23 cellular contexts compared by ENCODE assay signal in genomic region chr17:79627184-79627765, GRCh38. TPM values are rescaled to one million over a fixed set of nuclear protein-coding genes. Genes with fewer than 3 reads are reported as not detected.
A peak's percentile ranks its signal among the peaks of the same experiment; 100 is the strongest.
DNase-seq lines count a peak whose midpoint lies in the region; ATAC-seq, FAIRE-seq and TF ChIP-seq lines count a peak whose summit lies in the region.
"Had no signal": no experiment of that assay in that cellular context is flagged by ENCODE, and none has a peak within 500 bp of the region (broad histone marks: within the 10 kb centered on the region; RNA-seq: fewer than 3 reads in every experiment).

No MANE protein-coding gene starts in this region.

- no peak overlapping the region for H2AFZ ChIP-seq in neural progenitor cell (replicated peaks)

- no peak for TF ChIP-seq POLR2A in GM12892 (IDR thresholded peaks at IDR 0.05; ENCODE audit: low read depth, low read length)

- peaks cover 12% of the 10 kb centered on the region for H3K4me1 ChIP-seq in neural progenitor cell

- no peaks in the 10 kb centered on the region for H3F3A ChIP-seq in neural progenitor cell (ENCODE audit: low read depth)

- peak; percentile 30 for DNase-seq in activated CD8-positive, alpha-beta memory T cell treated with anti-CD3 and anti-CD28 coated beads, Interleukin-2, amount 10 ng/mL, durations not matched to agents 7 days and 5 days
- DNase-seq in activated CD8-positive, alpha-beta memory T cell treated with anti-CD3 and anti-CD28 coated beads, Interleukin-2, amount 50 U/mL, for 4 hours: no peak
- DNase-seq in GM12892 (ENCODE audit: insufficient read length) (peak; percentile 12), glutamatergic neuron (peak; percentile 14), progenitor cell of endocrine pancreas (ENCODE audit: low spot score, unreplicated experiment) (peak; percentile 4), T-helper 1 cell (no peak), neural progenitor cell (ENCODE audit: low spot score) (no peak), H4 (ENCODE audit: low spot score) (no peak)
- DNase-seq: CD4-positive, CD25-positive, alpha-beta regulatory T cell; cortex of kidney; DMS79; foreskin melanocyte; mammary epithelial cell; NCI-H1436; NCI-H2171 treated with DMSO at 0.1 percent for 48 hours; NCI-H82; stimulated activated CD4-positive, alpha-beta T cell treated with anti-CD3 and anti-CD28 coated beads, Interleukin-15, amount 100 ng/mL, for 24 hours had no signal

- H3K9ac ChIP-seq in neural progenitor cell: no peak overlapping the region

- no peaks in the 10 kb centered on the region for H3K36me3 Mint-ChIP-seq in activated CD8-positive, alpha-beta memory T cell treated with anti-CD3 and anti-CD28 coated beads, Interleukin-2, amount 10 ng/mL, durations not matched to agents 7 days and 5 days
- H3K36me3 Mint-ChIP-seq in glutamatergic neuron (ENCODE audit: unreplicated experiment): no peaks in the 10 kb centered on the region
- H3K36me3 Mint-ChIP-seq in progenitor cell of endocrine pancreas (ENCODE audit: insufficient read depth): no peaks in the 10 kb centered on the region
- H3K36me3 Mint-ChIP-seq in neural progenitor cell: no peaks in the 10 kb centered on the region
- H3K36me3 Mint-ChIP-seq: CD4-positive, CD25-positive, alpha-beta regulatory T cell; naive thymus-derived CD8-positive, alpha-beta T cell had no signal

- CTCF ChIA-PET in activated CD8-positive, alpha-beta memory T cell treated with anti-CD3 and anti-CD28 coated beads, Interleukin-2, amount 10 ng/mL, durations not matched to agents 7 days and 5 days (lab: Charles Lee): no interaction called here

- H3K79me2 ChIP-seq in neural progenitor cell (ENCODE audit: low read depth): no peaks in the 10 kb centered on the region

- H3K4me1 Mint-ChIP-seq in activated CD8-positive, alpha-beta memory T cell treated with anti-CD3 and anti-CD28 coated beads, Interleukin-2, amount 10 ng/mL, durations not matched to agents 7 days and 5 days: no peaks in the 10 kb centered on the region
- H3K4me1 Mint-ChIP-seq in glutamatergic neuron (ENCODE audit: low read depth, unreplicated experiment) (peaks cover 18% of the 10 kb centered on the region), progenitor cell of endocrine pancreas (ENCODE audit: low read depth) (peaks cover 13% of the 10 kb centered on the region), neural progenitor cell (peaks cover 31% of the 10 kb centered on the region)
- H3K4me1 Mint-ChIP-seq: CD4-positive, CD25-positive, alpha-beta regulatory T cell had no signal

- no peak overlapping the region for H3K4me3 Mint-ChIP-seq in activated CD8-positive, alpha-beta memory T cell treated with anti-CD3 and anti-CD28 coated beads, Interleukin-2, amount 10 ng/mL, durations not matched to agents 7 days and 5 days
- no peak overlapping the region for H3K4me3 Mint-ChIP-seq in glutamatergic neuron (ENCODE audit: unreplicated experiment)
- H3K4me3 Mint-ChIP-seq in progenitor cell of endocrine pancreas (ENCODE audit: low read depth): no peak overlapping the region
- H3K4me3 Mint-ChIP-seq in neural progenitor cell: no peak overlapping the region
- H3K4me3 Mint-ChIP-seq: CD4-positive, CD25-positive, alpha-beta regulatory T cell; naive thymus-derived CD8-positive, alpha-beta T cell; stimulated activated naive CD8-positive, alpha-beta T cell treated with anti-CD3 and anti-CD28 coated beads, Interleukin-15, Interleukin-2, amounts not matched to agents 100 ng/mL and 50 ng/mL, for 24 hours had no signal

- no peak overlapping the region for H3K4me2 ChIP-seq in neural progenitor cell

- H3K27ac Mint-ChIP-seq in activated CD8-positive, alpha-beta memory T cell treated with anti-CD3 and anti-CD28 coated beads, Interleukin-2, amount 10 ng/mL, durations not matched to agents 7 days and 5 days: no peak overlapping the region
- H3K27ac Mint-ChIP-seq in glutamatergic neuron (ENCODE audit: unreplicated experiment) (no peak overlapping the region), progenitor cell of endocrine pancreas (no peak overlapping the region), neural progenitor cell (no peak overlapping the region)
- H3K27ac Mint-ChIP-seq: CD4-positive, CD25-positive, alpha-beta regulatory T cell; naive thymus-derived CD8-positive, alpha-beta T cell; stimulated activated naive CD8-positive, alpha-beta T cell treated with anti-CD3 and anti-CD28 coated beads, Interleukin-15, Interleukin-2, amounts not matched to agents 100 ng/mL and 50 ng/mL, for 24 hours had no signal

- peaks cover 3% of the 10 kb centered on the region for H3K27me3 Mint-ChIP-seq in activated CD8-positive, alpha-beta memory T cell treated with anti-CD3 and anti-CD28 coated beads, Interleukin-2, amount 10 ng/mL, durations not matched to agents 7 days and 5 days
- H3K27me3 Mint-ChIP-seq in glutamatergic neuron (ENCODE audit: unreplicated experiment): peaks cover 17% of the 10 kb centered on the region
- H3K27me3 Mint-ChIP-seq in progenitor cell of endocrine pancreas: peaks cover 54% of the 10 kb centered on the region
- peaks cover 17% of the 10 kb centered on the region for H3K27me3 Mint-ChIP-seq in neural progenitor cell (ENCODE audit: insufficient read depth, low read depth)

- no peak for FAIRE-seq in GM12892 (lab: Jason Lieb, UNC)
- FAIRE-seq: A204.1, HTR-8/SVneo, urothelium cell line had no signal

- no peaks in the 10 kb centered on the region for H3K36me3 ChIP-seq in neural progenitor cell

- H3K9me3 Mint-ChIP-seq in activated CD8-positive, alpha-beta memory T cell treated with anti-CD3 and anti-CD28 coated beads, Interleukin-2, amount 10 ng/mL, durations not matched to agents 7 days and 5 days (ENCODE audit: low read depth): no peaks in the 10 kb centered on the region
- H3K9me3 Mint-ChIP-seq in glutamatergic neuron (ENCODE audit: unreplicated experiment) (peaks cover 4% of the 10 kb centered on the region), progenitor cell of endocrine pancreas (ENCODE audit: low read depth) (no peaks in the 10 kb centered on the region), neural progenitor cell (no peaks in the 10 kb centered on the region)
- H3K9me3 Mint-ChIP-seq: CD4-positive, CD25-positive, alpha-beta regulatory T cell; naive thymus-derived CD8-positive, alpha-beta T cell; stimulated activated naive CD8-positive, alpha-beta T cell treated with anti-CD3 and anti-CD28 coated beads, Interleukin-15, Interleukin-2, amounts not matched to agents 100 ng/mL and 50 ng/mL, for 24 hours had no signal

- H3K4me3 ChIP-seq in neural progenitor cell: no peak overlapping the region
- H3K4me3 ChIP-seq: SK-N-MC had no signal

- no peaks in the 10 kb centered on the region for H3K9me3 ChIP-seq in neural progenitor cell (ENCODE audit: low read depth)

- H4K20me1 ChIP-seq in neural progenitor cell (ENCODE audit: low read depth): no peaks in the 10 kb centered on the region

- no peak for ATAC-seq in activated CD8-positive, alpha-beta memory T cell treated with anti-CD3 and anti-CD28 coated beads, Interleukin-2, amount 10 ng/mL, durations not matched to agents 7 days and 5 days
- ATAC-seq: naive thymus-derived CD8-positive, alpha-beta T cell had no signal

- H3K27ac ChIP-seq in neural progenitor cell: no peak overlapping the region
- H3K27ac ChIP-seq: SK-N-MC had no signal

- no peaks in the 10 kb centered on the region for H3K27me3 ChIP-seq in neural progenitor cell

- TF ChIP-seq CTCF in glutamatergic neuron (IDR thresholded peaks at IDR 0.05; ENCODE audit: partially characterized antibody, unreplicated experiment): no peak
- TF ChIP-seq CTCF in progenitor cell of endocrine pancreas (IDR thresholded peaks at IDR 0.05; ENCODE audit: unreplicated experiment): no peak
- TF ChIP-seq CTCF in neural progenitor cell (IDR thresholded peaks at IDR 0.05): no peak

RNA-seq across cellular contexts. Expression of gene RBFOX3, which starts 16.4 kb away (rescaled TPM):
- not detected for total RNA-seq in activated CD8-positive, alpha-beta memory T cell treated with anti-CD3 and anti-CD28 coated beads, Interleukin-2, amount 10 ng/mL, durations not matched to agents 7 days and 5 days
- polyA plus RNA-seq in GM12892 (2012; ENCODE audit: missing spikeins): 0.08 TPM
- 110 TPM for total RNA-seq in glutamatergic neuron (ENCODE audit: unreplicated experiment)
- total RNA-seq in progenitor cell of endocrine pancreas: 0.62 and 1.0 TPM in 2 replicates
- total RNA-seq in neural progenitor cell (ENCODE audit: low replicate concordance): 0.30 and 1.6 TPM in 2 replicates
- 0.10 TPM in 1 of 2 replicates, not detected in the other for total RNA-seq in H4 (2014; rRNA removed; shearing (Covaris generic))
- total RNA-seq: CD4-positive, CD25-positive, alpha-beta regulatory T cell; mammary epithelial cell; naive thymus-derived CD8-positive, alpha-beta T cell had no signal
- polyA plus RNA-seq: mammary epithelial cell; naive thymus-derived CD8-positive, alpha-beta T cell had no signal

Comparison
In these comparisons a context has a peak if more than half of its experiments do, and no peak if none do; other contexts are left out.
1. DNase-seq: peak in activated CD8-positive, alpha-beta memory T cell treated with anti-CD3 and anti-CD28 coated beads, Interleukin-2, amount 10 ng/mL, durations not matched to agents 7 days and 5 days (single experiment), GM12892 (single experiment), glutamatergic neuron (single experiment) and progenitor cell of endocrine pancreas (single experiment); none in activated CD8-positive, alpha-beta memory T cell treated with anti-CD3 and anti-CD28 coated beads, Interleukin-2, amount 50 U/mL, for 4 hours (single experiment), T-helper 1 cell (0 of 5), neural progenitor cell (single experiment) and H4 (single experiment).
2. RNA of gene RBFOX3, which starts 16.4 kb away (total RNA-seq): 110 TPM in glutamatergic neuron (single experiment); 0.62 to 1.0 TPM in progenitor cell of endocrine pancreas, 0.30 to 1.6 TPM in neural progenitor cell, 0.10 TPM in H4 and not detected in activated CD8-positive, alpha-beta memory T cell treated with anti-CD3 and anti-CD28 coated beads, Interleukin-2, amount 10 ng/mL, durations not matched to agents 7 days and 5 days; every median in the first group is over 10 times any median in the second.